In the genomic region with DNA sequence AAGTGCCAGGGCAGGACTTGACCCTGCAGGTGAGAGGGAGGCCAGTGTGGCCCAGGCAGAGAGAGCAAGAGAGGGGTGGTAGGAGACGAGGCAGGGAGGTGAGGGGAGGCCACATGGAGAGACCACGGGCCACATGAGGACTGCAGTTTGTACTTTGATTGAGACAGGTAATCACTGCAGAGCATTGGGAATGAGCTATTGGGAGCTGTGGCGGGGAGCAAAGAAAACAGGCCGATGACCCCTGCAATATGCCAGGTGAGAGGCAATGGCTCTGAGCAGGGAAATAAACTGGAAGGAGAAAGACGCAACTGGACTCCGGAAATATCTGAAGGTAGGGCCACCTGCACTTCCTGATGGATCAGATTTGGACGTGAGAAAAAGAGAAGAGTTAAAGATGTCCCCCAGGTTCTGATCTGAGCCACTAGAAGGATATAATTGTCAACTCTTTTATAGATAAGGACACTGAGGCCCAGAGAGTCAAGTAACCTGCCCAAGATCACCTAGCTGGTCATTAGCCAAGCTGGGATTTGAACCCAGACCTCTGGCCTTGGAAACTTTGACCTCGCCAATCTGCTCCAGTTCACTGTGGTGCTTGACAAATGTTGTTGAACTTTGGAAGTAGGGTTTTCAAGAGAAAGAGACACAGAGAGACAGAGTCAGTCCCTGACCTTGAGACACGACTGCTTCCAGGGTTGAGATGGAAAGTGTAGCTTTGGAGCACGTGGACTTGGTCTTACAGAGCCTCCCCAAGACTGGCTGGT, we compare ENCODE assay signal across 17 cellular contexts.
"Had no signal": no experiment of that assay in that cellular context is flagged by ENCODE, and none has a peak within 500 bp of the region (broad histone marks: within the 10 kb centered on the region; RNA-seq: fewer than 3 reads in every experiment).

No MANE protein-coding gene starts in this region.

- DNase-seq: activated CD4-positive, alpha-beta T cell treated with anti-CD3 and anti-CD28 coated beads for 1 hour; activated CD4-positive, alpha-beta T cell treated with anti-CD3 and anti-CD28 coated beads, Interleukin-2, amount 50 U/mL, for 1 hour; activated naive CD4-positive, alpha-beta T cell treated with Interleukin-2 at 50 U/mL for 16 hours; activated naive CD8-positive, alpha-beta T cell treated with anti-CD3 and anti-CD28 coated beads for 36 hours; activated T-cell treated with anti-CD3 and anti-CD28 coated beads, Interleukin-2, amount 50 U/mL, for 1 hour; cortex of kidney; naive B cell; ovary; stimulated activated CD4-positive, alpha-beta T cell treated with anti-CD3 and anti-CD28 coated beads, Interleukin-1b, Interleukin-23, amount 100 ng/mL, for 48 hours; T-helper 9 cell had no signal

- H3K36me3 Mint-ChIP-seq: activated naive CD8-positive, alpha-beta T cell treated with anti-CD3 and anti-CD28 coated beads for 36 hours; naive B cell; type B pancreatic cell had no signal

- H3K4me3 Mint-ChIP-seq: activated naive CD8-positive, alpha-beta T cell treated with anti-CD3 and anti-CD28 coated beads for 36 hours; naive B cell; type B pancreatic cell had no signal

- H3K27ac Mint-ChIP-seq: activated naive CD8-positive, alpha-beta T cell treated with anti-CD3 and anti-CD28 coated beads for 36 hours had no signal

- H3K4me1 Mint-ChIP-seq: activated naive CD8-positive, alpha-beta T cell treated with anti-CD3 and anti-CD28 coated beads for 36 hours had no signal

- H3K36me3 ChIP-seq: heart left ventricle, ovary, thoracic aorta had no signal

- FAIRE-seq: astrocyte, islet of Langerhans had no signal

- H3K4me3 ChIP-seq: heart left ventricle, ovary, psoas muscle, thoracic aorta had no signal

- H3K9me3 Mint-ChIP-seq: activated naive CD8-positive, alpha-beta T cell treated with anti-CD3 and anti-CD28 coated beads for 36 hours; naive B cell; type B pancreatic cell had no signal

- H3K27ac ChIP-seq: epithelial cell of prostate, heart left ventricle, ovary, psoas muscle, thoracic aorta had no signal

- H3K27me3 Mint-ChIP-seq: activated naive CD8-positive, alpha-beta T cell treated with anti-CD3 and anti-CD28 coated beads for 36 hours had no signal

- H3K9me3 ChIP-seq: heart left ventricle, ovary, psoas muscle, thoracic aorta had no signal

- H3K27me3 ChIP-seq: heart left ventricle, ovary had no signal
